Comparison of ENCODE assay signal across 13 cellular contexts in genomic region chr2:206721216-206721920, GRCh38. TPM values are rescaled to one million over a fixed set of nuclear protein-coding genes. Genes with fewer than 3 reads are reported as not detected.
DNase-seq lines count a peak whose midpoint lies in the region; ATAC-seq and TF ChIP-seq lines count a peak whose summit lies in the region.
"Had no signal": no experiment of that assay in that cellular context is flagged by ENCODE, and none has a peak within 500 bp of the region (broad histone marks: within the 10 kb centered on the region; RNA-seq: fewer than 3 reads in every experiment).

No MANE protein-coding gene starts in this region.

- TF ChIP-seq POLR2A in stomach (IDR thresholded peaks at IDR 0.05) = no peak

- TF ChIP-seq CTCF in GM23338 (conservative IDR thresholded peaks at IDR 0.05; ENCODE audit: low read depth in 2 of 2) (no peak), stomach (IDR thresholded peaks at IDR 0.05) (no peak)

- no peak for TF ChIP-seq EP300 in stomach (IDR thresholded peaks at IDR 0.05)

- H2AFZ ChIP-seq in GM23338 = peak overlapping the region; percentile 83; the same call in 1 of the 2 replicates
- H2AFZ ChIP-seq: hepatocyte had no signal

- no peak overlapping the region for H3K4me3 Mint-ChIP-seq in GM23338
- no peak overlapping the region for H3K4me3 Mint-ChIP-seq in stimulated activated memory B cell treated with anti-CD40 and anti-IgM and Interleukin-4, amounts not matched to agents 10 μg/mL and 1 μg/mL and 100 μg/mL, for 72 hours

- H3K4me1 Mint-ChIP-seq in GM23338 = peaks cover 5% of the 10 kb centered on the region; the same call in 2 of the 3 replicates
- H3K4me1 Mint-ChIP-seq in stimulated activated memory B cell treated with anti-CD40 and anti-IgM and Interleukin-4, amounts not matched to agents 10 μg/mL and 1 μg/mL and 100 μg/mL, for 72 hours = no peaks in the 10 kb centered on the region

- H3K27ac Mint-ChIP-seq in GM23338 = no peak overlapping the region; the same call in 1 of the 2 replicates
- no peak overlapping the region for H3K27ac Mint-ChIP-seq in stimulated activated memory B cell treated with anti-CD40 and anti-IgM and Interleukin-4, amounts not matched to agents 10 μg/mL and 1 μg/mL and 100 μg/mL, for 72 hours

- no peak overlapping the region for H3K4me3 ChIP-seq in GM23338
- H3K4me3 ChIP-seq in stomach = no peak overlapping the region
- H3K4me3 ChIP-seq: hepatocyte had no signal

- peaks cover 7% of the 10 kb centered on the region; the same call in 2 of the 3 replicates for H3K9me3 Mint-ChIP-seq in GM23338
- peaks cover 4% of the 10 kb centered on the region for H3K9me3 Mint-ChIP-seq in stimulated activated memory B cell treated with anti-CD40 and anti-IgM and Interleukin-4, amounts not matched to agents 10 μg/mL and 1 μg/mL and 100 μg/mL, for 72 hours

- WGBS in stomach, 5 donors = 78 to 85% (median 82%) methylated on average over 4 of the region's 4 CpGs

- H3K4me1 ChIP-seq in GM23338 (ENCODE audit: insufficient read depth) = 0 out of 2 replicates have a peak, but pooled peaks cover 5% of the 10 kb centered on the region
- H3K4me1 ChIP-seq in stomach = no peaks in the 10 kb centered on the region

- H3K9me3 ChIP-seq in stomach = no peaks in the 10 kb centered on the region

- DNase-seq in GM23338 (ENCODE audit: low spot score) (no peak), NCI-H2227 treated with DMSO at 0.1 percent for 48 hours (lab: John Stamatoyannopoulos, UW) (no peak), stomach (no peak), epidermal melanocyte (ENCODE audit: insufficient read length, low spot score) (no peak)
- DNase-seq: aorta, NCI-H1417, T-helper 9 cell had no signal

- ATAC-seq in GM19043 (IDR thresholded peaks at IDR 0.05; ENCODE audit: low read depth, unreplicated experiment) (peak; percentile 61), GM23338 (no peak), HG03196 (IDR thresholded peaks at IDR 0.05; ENCODE audit: unreplicated experiment) (peak; percentile 74)
- no peak for ATAC-seq in stimulated activated memory B cell treated with anti-CD40 and anti-IgM and Interleukin-4, amounts not matched to agents 10 μg/mL and 1 μg/mL and 100 μg/mL, for 72 hours

- H3K27ac ChIP-seq in GM23338 (ENCODE audit: low read depth) (no peak overlapping the region), stomach (no peak overlapping the region)
- H3K27ac ChIP-seq: hepatocyte had no signal

- intact Hi-C loops in stomach (cut with DNase I; ENCODE audit: low total_unique reads) = no loop called here

- no peaks in the 10 kb centered on the region for H4K20me1 ChIP-seq in GM23338 (replicated peaks; ENCODE audit: insufficient read depth)

- no peaks in the 10 kb centered on the region for H3K36me3 ChIP-seq in GM23338 (ENCODE audit: insufficient read depth)
- H3K36me3 ChIP-seq in stomach = no peaks in the 10 kb centered on the region

- H3K79me2 ChIP-seq in GM23338 (replicated peaks; ENCODE audit: insufficient read depth) = no peaks in the 10 kb centered on the region
- H3K79me2 ChIP-seq: hepatocyte had no signal

- H3K27me3 ChIP-seq in GM23338 (ENCODE audit: insufficient read depth) (no peaks in the 10 kb centered on the region), stomach (no peaks in the 10 kb centered on the region)
- H3K27me3 ChIP-seq: hepatocyte had no signal

- H3K4me2 ChIP-seq in GM23338 = no peak overlapping the region
- H3K4me2 ChIP-seq: hepatocyte had no signal

- no peaks in the 10 kb centered on the region for H3K27me3 Mint-ChIP-seq in GM23338 (ENCODE audit: insufficient read depth, low read depth, poor library complexity)
- H3K27me3 Mint-ChIP-seq in stimulated activated memory B cell treated with anti-CD40 and anti-IgM and Interleukin-4, amounts not matched to agents 10 μg/mL and 1 μg/mL and 100 μg/mL, for 72 hours = peaks cover 23% of the 10 kb centered on the region

- no peaks in the 10 kb centered on the region for H3K36me3 Mint-ChIP-seq in GM23338 (ENCODE audit: low read depth)
- no peaks in the 10 kb centered on the region for H3K36me3 Mint-ChIP-seq in stimulated activated memory B cell treated with anti-CD40 and anti-IgM and Interleukin-4, amounts not matched to agents 10 μg/mL and 1 μg/mL and 100 μg/mL, for 72 hours

- H3F3A ChIP-seq in GM23338 (replicated peaks; ENCODE audit: low read depth) = no peaks in the 10 kb centered on the region

- peaks cover 3% of the 10 kb centered on the region; the same call in 1 of the 2 replicates for H3K9me2 ChIP-seq in GM23338 (ENCODE audit: insufficient read depth)

TF ChIP-seq in GM23338, 12 proteins besides CTCF, POLR2A, EP300 and RAD21:
- no peak for TF ChIP-seq ETS1 (IDR thresholded peaks at IDR 0.05)

RNA-seq across cellular contexts. Expression of gene DYTN, which starts 3.2 kb away (rescaled TPM):
- not detected in 2 replicates for total RNA-seq in GM23338 (2014; rRNA removed; shearing (Covaris generic))
- not detected in 2 replicates for polyA plus RNA-seq in GM23338 (2016; fragmentation: Nextera tagmentation; extraction: Ambion mirVana)
- total RNA-seq in stomach = not detected
- polyA plus RNA-seq in stomach = not detected
- total RNA-seq: aorta, hepatocyte, HT1080 had no signal
- polyA plus RNA-seq: aorta, hepatocyte, thymus had no signal

RNA-seq across cellular contexts. Expression of gene MDH1B, which starts 43.8 kb away (rescaled TPM):
- total RNA-seq in GM23338 (2014; rRNA removed; shearing (Covaris generic)) = 0.89 and 1.7 TPM in 2 replicates
- 1.5 and 1.8 TPM in 2 replicates for polyA plus RNA-seq in GM23338 (2016; fragmentation: Nextera tagmentation; extraction: Ambion mirVana)
- under 1 TPM in 3 of 5 donors, not detected in 2; 0.58 to 0.92 (median 0.87) TPM for total RNA-seq in stomach
- polyA plus RNA-seq in stomach = under 1 TPM; 0.31 to 0.76 (median 0.63) TPM

RNA-seq across cellular contexts. Expression of gene FASTKD2, which starts 44.0 kb away (rescaled TPM):
- total RNA-seq in GM23338 (2014; rRNA removed; shearing (Covaris generic)) = 48.7 and 53.8 TPM in 2 replicates
- polyA plus RNA-seq in GM23338 (2016; fragmentation: Nextera tagmentation; extraction: Ambion mirVana) (15.0 and 20.5 TPM in 2 replicates), stomach (10 to 100 TPM in 2 of 3 donors, 1 to 10 TPM in 1; 7.4 to 12.5 (median 11.2) TPM)
- total RNA-seq in stomach = 10 to 100 TPM in 4 of 5 donors, 1 to 10 TPM in 1; 9.9 to 53.8 (median 20.1) TPM

Comparison
In these comparisons a context has a peak if more than half of its experiments do, and no peak if none do; other contexts are left out.
1. ATAC-seq: peak in GM19043 (single experiment) and HG03196 (single experiment); none in GM23338 (single experiment) and stimulated activated memory B cell treated with anti-CD40 and anti-IgM and Interleukin-4, amounts not matched to agents 10 μg/mL and 1 μg/mL and 100 μg/mL, for 72 hours (single experiment).